Comparison of ENCODE assay signal across 8 cellular contexts in the genomic region with DNA sequence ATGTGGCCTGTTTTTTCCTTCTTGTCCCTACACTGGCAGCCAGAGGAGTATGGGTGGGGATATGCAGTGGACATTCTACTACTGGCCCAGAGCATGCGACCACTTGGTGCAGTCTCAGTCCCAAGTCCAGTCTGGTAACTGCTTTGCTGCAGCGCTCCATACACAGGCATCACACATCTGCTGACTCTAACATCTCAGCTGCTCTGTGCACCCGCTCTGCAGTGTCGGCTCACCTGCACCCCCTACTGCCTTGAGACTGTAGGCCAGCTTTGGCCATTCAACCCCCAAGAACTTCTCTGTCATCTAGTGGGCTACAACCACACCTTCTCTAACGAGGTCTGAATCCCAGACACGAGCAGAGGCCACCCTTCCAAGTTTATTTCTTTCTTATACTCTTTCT. TPM values are rescaled to one million over a fixed set of nuclear protein-coding genes. Genes with fewer than 3 reads are reported as not detected.
DNase-seq lines count a peak whose midpoint lies in the region; ATAC-seq, FAIRE-seq and TF ChIP-seq lines count a peak whose summit lies in the region.

No MANE protein-coding gene starts in this region.

- ATAC-seq in A549 (peak; percentile 91 to 94), GM19025 (IDR thresholded peaks at IDR 0.05; ENCODE audit: low read depth, unreplicated experiment) (peak; percentile 81), HG03439 (IDR thresholded peaks at IDR 0.05; ENCODE audit: unreplicated experiment) (peak; percentile 68), heart left ventricle (no peak)

- H3K9me3 ChIP-seq in A549 = no peaks in the 10 kb centered on the region
- no peaks in the 10 kb centered on the region for H3K9me3 ChIP-seq in testis
- H3K9me3 ChIP-seq in heart left ventricle = peaks cover 0 to 14% (median 0%) of the 10 kb centered on the region in 12 donors

- H3K36me3 ChIP-seq in testis (ENCODE audit: low read depth, missing control alignments) = no peaks in the 10 kb centered on the region
- H3K36me3 ChIP-seq in heart left ventricle = no peaks in the 10 kb centered on the region

- POLR2A ChIA-PET in A549 (lab: Yijun Ruan, JAX) = no interaction called here

- DNase-seq in A549 (ENCODE audit: low read depth in 1 of 2, low spot score in 1 of 2) (peak in 1 of 2 experiments; percentile 39), astrocyte of the spinal cord (ENCODE audit: low read depth, low spot score) (no peak), testis (peak; percentile 21), NCI-H187 (lab: John Stamatoyannopoulos, UW) (no peak), T1000 (lab: John Stamatoyannopoulos, UW) (no peak), heart left ventricle (no peak)

- H3K27ac ChIP-seq in A549 = no peak overlapping the region
- H3K27ac ChIP-seq in testis = no peak overlapping the region
- no peak overlapping the region for H3K27ac ChIP-seq in heart left ventricle

- TF ChIP-seq POLR2A in A549 (IDR thresholded peaks at IDR 0.05; ENCODE audit: low read length) = no peak
- no peak for TF ChIP-seq POLR2A in testis (IDR thresholded peaks at IDR 0.05)
- TF ChIP-seq POLR2A in heart left ventricle (IDR thresholded peaks at IDR 0.05) = no peak

- in situ Hi-C loops in astrocyte of the spinal cord (cut with HindIII; ENCODE audit: low sequenced_read_pairs) = no loop called here

- FAIRE-seq in A549 (lab: Jason Lieb, UNC) = no peak

- TF ChIP-seq EP300 in A549 (IDR thresholded peaks at IDR 0.05) = no peak

- intact Hi-C loops in testis (cut with DNase I; ENCODE audit: low total_unique reads) = no loop called here
- intact Hi-C loops in heart left ventricle (cut with DNase I) = no loop called here

- TF ChIP-seq CTCF in A549 (IDR thresholded peaks at IDR 0.05) = no peak; the same call in 2 of the 3 replicates
- peak; percentile 38 for TF ChIP-seq CTCF in astrocyte of the spinal cord (IDR thresholded peaks at IDR 0.05; ENCODE audit: low read depth, low read length)
- no peak for TF ChIP-seq CTCF in testis (IDR thresholded peaks at IDR 0.05)
- peak in 3 of 12 donors; percentile 7 to 16 (median 7) for TF ChIP-seq CTCF in heart left ventricle (IDR thresholded peaks at IDR 0.05)

- H3K4me3 ChIP-seq in A549 (no peak overlapping the region), astrocyte of the spinal cord (ENCODE audit: low read depth, low read length) (no peak overlapping the region), testis (no peak overlapping the region), heart left ventricle (no peak overlapping the region)

- H3K4me1 ChIP-seq in A549 = no peaks in the 10 kb centered on the region
- no peaks in the 10 kb centered on the region for H3K4me1 ChIP-seq in testis
- peaks cover 0 to 6% (median 0%) of the 10 kb centered on the region in 12 donors for H3K4me1 ChIP-seq in heart left ventricle

- CTCF ChIA-PET in A549 (lab: Yijun Ruan, JAX) = interaction anchor here (0.9 kb wide), 1 partner anchor 491 kb away, joined by 3 read pairs; no protein-coding TSS in a partner anchor

- 0 out of 5 replicates have a peak, but pooled peaks of 1 of the 2 experiments have one; percentile 19 for TF ChIP-seq RAD21 in A549 (conservative IDR thresholded peaks at IDR 0.05 in 1 of 2, IDR thresholded peaks at IDR 0.05 in 1 of 2)

- H3K4me2 ChIP-seq in A549 = no peak overlapping the region

- H3K27me3 ChIP-seq in testis = no peaks in the 10 kb centered on the region
- H3K27me3 ChIP-seq in heart left ventricle = no peaks in the 10 kb centered on the region

- WGBS in A549 (ENCODE audit: missing lambda C conversion rate) = 9% methylated on average over 6 of the region's 6 CpGs
- WGBS in testis, 2 donors = 73 to 79% methylated on average over 6 of the region's 6 CpGs
- 51 to 62% (median 55%) methylated on average over 6 of the region's 6 CpGs for WGBS in heart left ventricle, 4 donors

TF ChIP-seq in A549, 52 proteins besides CTCF, POLR2A, EP300 and RAD21:
- no peak for TF ChIP-seq CEBPB (IDR thresholded peaks at IDR 0.05)
- TF ChIP-seq ZFP36 (IDR thresholded peaks at IDR 0.05; ENCODE audit: borderline replicate concordance, partially characterized antibody) = no peak
- TF ChIP-seq GATA3 (IDR thresholded peaks at IDR 0.05; ENCODE audit: borderline replicate concordance) = no peak
TF ChIP-seq in A549: peak in this region for 0.

RNA-seq across cellular contexts. Expression of a gene that starts 46.4 kb away (rescaled TPM):
- polyA plus RNA-seq in A549 (2011; rRNA removed) = not detected in 2 replicates
- not detected in 2 replicates for polyA plus RNA-seq in A549 (2012; cell fraction: cytosol; rRNA removed)
- not detected in 2 replicates for polyA plus RNA-seq in A549 (2012; cell fraction: nucleus; rRNA removed)
- polyA plus RNA-seq in A549 (2017; fragmentation: RNase III; extraction: RNeasy Plus Mini Kit Qiagen cat#74134 plus additional on column Dnase treatment) = not detected in 3 replicates
- polyA minus RNA-seq in A549 (2011; rRNA and poly(A)+ RNA removed) = not detected in 2 replicates
- total RNA-seq in testis = 10 to 100 TPM; 20.4 to 30.1 TPM
- 78.0 TPM for polyA plus RNA-seq in testis (ENCODE audit: insufficient read depth, low read depth, low replicate concordance)
- not detected for total RNA-seq in heart left ventricle
- polyA plus RNA-seq in heart left ventricle = not detected

Comparison
In these comparisons a context has a peak if more than half of its experiments do, and no peak if none do; other contexts are left out.
1. ATAC-seq: peak in A549 (2 of 2), GM19025 (single experiment) and HG03439 (single experiment); none in heart left ventricle (0 of 4).
2. RNA of a gene that starts 46.4 kb away (polyA plus RNA-seq): 78.0 TPM in testis (single experiment); not detected in A549 and not detected in heart left ventricle; every median in the first group is over 10 times any median in the second.